Comparison of ENCODE assay signal across 1 cellular context in genomic region chrX:129650821-129651510, GRCh38.
TF ChIP-seq lines count a peak whose summit lies in the region.

No MANE protein-coding gene starts in this region.

TF ChIP-seq in SK-N-SH treated with all-trans-retinoic acid at 6 μM for 48 hours, 23 proteins besides CTCF, POLR2A, EP300 and RAD21 (continued from another document):
- TF ChIP-seq RARB (CRISPR knock-in tag; IDR thresholded peaks at IDR 0.05), result no peak
- TF ChIP-seq ZNF8 (CRISPR knock-in tag; IDR thresholded peaks at IDR 0.05), result no peak
- no peak for TF ChIP-seq POU6F1 (CRISPR knock-in tag; IDR thresholded peaks at IDR 0.05; ENCODE audit: borderline replicate concordance, low read depth)
- no peak for TF ChIP-seq ZNF565 (CRISPR knock-in tag; conservative IDR thresholded peaks at IDR 0.05; ENCODE audit: low read depth)
- TF ChIP-seq CSRNP3 (CRISPR knock-in tag; IDR thresholded peaks at IDR 0.05), result no peak
- no peak for TF ChIP-seq ZNF70 (CRISPR knock-in tag; IDR thresholded peaks at IDR 0.05)
- TF ChIP-seq PPARA (CRISPR knock-in tag; IDR thresholded peaks at IDR 0.05; ENCODE audit: borderline replicate concordance), result no peak
- TF ChIP-seq CSDC2 (CRISPR knock-in tag; IDR thresholded peaks at IDR 0.05), result no peak
- no peak for TF ChIP-seq GLIS3 (CRISPR knock-in tag; IDR thresholded peaks at IDR 0.05)
- TF ChIP-seq BACH2 (CRISPR knock-in tag; IDR thresholded peaks at IDR 0.05; ENCODE audit: borderline replicate concordance), result no peak
- TF ChIP-seq, protein P1, sequence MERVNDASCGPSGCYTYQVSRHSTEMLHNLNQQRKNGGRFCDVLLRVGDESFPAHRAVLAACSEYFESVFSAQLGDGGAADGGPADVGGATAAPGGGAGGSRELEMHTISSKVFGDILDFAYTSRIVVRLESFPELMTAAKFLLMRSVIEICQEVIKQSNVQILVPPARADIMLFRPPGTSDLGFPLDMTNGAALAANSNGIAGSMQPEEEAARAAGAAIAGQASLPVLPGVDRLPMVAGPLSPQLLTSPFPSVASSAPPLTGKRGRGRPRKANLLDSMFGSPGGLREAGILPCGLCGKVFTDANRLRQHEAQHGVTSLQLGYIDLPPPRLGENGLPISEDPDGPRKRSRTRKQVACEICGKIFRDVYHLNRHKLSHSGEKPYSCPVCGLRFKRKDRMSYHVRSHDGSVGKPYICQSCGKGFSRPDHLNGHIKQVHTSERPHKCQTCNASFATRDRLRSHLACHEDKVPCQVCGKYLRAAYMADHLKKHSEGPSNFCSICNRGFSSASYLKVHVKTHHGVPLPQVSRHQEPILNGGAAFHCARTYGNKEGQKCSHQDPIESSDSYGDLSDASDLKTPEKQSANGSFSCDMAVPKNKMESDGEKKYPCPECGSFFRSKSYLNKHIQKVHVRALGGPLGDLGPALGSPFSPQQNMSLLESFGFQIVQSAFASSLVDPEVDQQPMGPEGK (CRISPR knock-in tag; IDR thresholded peaks at IDR 0.05; ENCODE audit: borderline replicate concordance), result no peak
- no peak for TF ChIP-seq ZFP3 (CRISPR knock-in tag; IDR thresholded peaks at IDR 0.05)
- no peak for TF ChIP-seq OSR1 (CRISPR knock-in tag; IDR thresholded peaks at IDR 0.05)
- no peak for TF ChIP-seq ZFP30 (CRISPR knock-in tag; IDR thresholded peaks at IDR 0.05)
- TF ChIP-seq SNAI2 (CRISPR knock-in tag; IDR thresholded peaks at IDR 0.05), result no peak
- TF ChIP-seq ARNTL (CRISPR knock-in tag; IDR thresholded peaks at IDR 0.05; ENCODE audit: borderline replicate concordance, low read depth), result no peak
TF ChIP-seq in SK-N-SH treated with all-trans-retinoic acid at 6 μM for 48 hours: peak in this region for 0.
